In genomic region chr5:132421442-132421841, GRCh38 we compare ENCODE assay signal across 11 cellular contexts. TPM values are rescaled to one million over a fixed set of nuclear protein-coding genes. Genes with fewer than 3 reads are reported as not detected.
DNase-seq lines count a peak whose midpoint lies in the region; ATAC-seq and TF ChIP-seq lines count a peak whose summit lies in the region.
"Had no signal": no experiment of that assay in that cellular context is flagged by ENCODE, and none has a peak within 500 bp of the region (broad histone marks: within the 10 kb centered on the region; RNA-seq: fewer than 3 reads in every experiment).

No MANE protein-coding gene starts in this region.

- H3K4me1 ChIP-seq in gastroesophageal sphincter = peaks cover 24 to 100% (median 78%) of the 10 kb centered on the region in 3 donors

- no peaks in the 10 kb centered on the region for H3K9me3 ChIP-seq in gastroesophageal sphincter
- H3K9me3 ChIP-seq: pancreas had no signal

- in situ Hi-C loops in ACHN (cut with HindIII; ENCODE audit: low pct_ligation_motif_present, low pct_unique_long_range_greater_than_20kb, low sequenced_read_pairs) = no loop called here

- H3K27ac ChIP-seq in RWPE1 (peak overlapping the region; percentile 85), gastroesophageal sphincter (peak overlapping the region in 3 of 4 donors; percentile 59 to 99 (median 98))

- POLR2A ChIA-PET in RWPE1 (lab: Yijun Ruan, JAX; ENCODE audit: low non-redundant PET) = no interaction called here

- H3K4me1 Mint-ChIP-seq in T-helper 2 cell treated with Interferon-gamma antibody and Interleukin-4, amounts not matched to agents 5 μg/mL and 100 μg/mL, for 36 hours (ENCODE audit: low read depth) = peaks cover 79% of the 10 kb centered on the region
- peaks cover 100% of the 10 kb centered on the region for H3K4me1 Mint-ChIP-seq in stimulated activated naive CD8-positive, alpha-beta T cell treated with anti-CD3 and anti-CD28 coated beads, Interleukin-15, amount 100 ng/mL, for 72 hours

- no peaks in the 10 kb centered on the region for H3K27me3 ChIP-seq in gastroesophageal sphincter
- H3K27me3 ChIP-seq: pancreas had no signal

- H3K4me3 Mint-ChIP-seq in T-helper 2 cell treated with Interferon-gamma antibody and Interleukin-4, amounts not matched to agents 5 μg/mL and 100 μg/mL, for 36 hours = peak overlapping the region; percentile 80
- peak overlapping the region; percentile 51 to 73 for H3K4me3 Mint-ChIP-seq in stimulated activated naive CD8-positive, alpha-beta T cell treated with anti-CD3 and anti-CD28 coated beads, Interleukin-15, amount 100 ng/mL, for 72 hours

- no peak for TF ChIP-seq POLR2A in gastroesophageal sphincter (IDR thresholded peaks at IDR 0.05)

- peaks cover 0 to 9% of the 10 kb centered on the region in 2 donors for H3K36me3 ChIP-seq in gastroesophageal sphincter
- H3K36me3 ChIP-seq: pancreas had no signal

- no peak for TF ChIP-seq CTCF in RWPE1 (conservative IDR thresholded peaks at IDR 0.05; ENCODE audit: low read depth)
- no peak for TF ChIP-seq CTCF in gastroesophageal sphincter (IDR thresholded peaks at IDR 0.05)

- no peaks in the 10 kb centered on the region for H3K9me3 Mint-ChIP-seq in T-helper 2 cell treated with Interferon-gamma antibody and Interleukin-4, amounts not matched to agents 5 μg/mL and 100 μg/mL, for 36 hours
- no peaks in the 10 kb centered on the region for H3K9me3 Mint-ChIP-seq in stimulated activated naive CD8-positive, alpha-beta T cell treated with anti-CD3 and anti-CD28 coated beads, Interleukin-15, amount 100 ng/mL, for 72 hours

- CTCF ChIA-PET in RWPE1 (lab: Yijun Ruan, JAX) = no interaction called here

- no peaks in the 10 kb centered on the region for H3K27me3 Mint-ChIP-seq in T-helper 2 cell treated with Interferon-gamma antibody and Interleukin-4, amounts not matched to agents 5 μg/mL and 100 μg/mL, for 36 hours (ENCODE audit: low read depth)
- no peaks in the 10 kb centered on the region for H3K27me3 Mint-ChIP-seq in stimulated activated naive CD8-positive, alpha-beta T cell treated with anti-CD3 and anti-CD28 coated beads, Interleukin-15, amount 100 ng/mL, for 72 hours

- DNase-seq in T-helper 2 cell treated with Interferon-gamma antibody and Interleukin-4, amounts not matched to agents 5 μg/mL and 100 μg/mL, for 36 hours (ENCODE audit: low spot score) = no peak
- DNase-seq in T-helper 2 cell = no peak
- DNase-seq in RWPE1 (ENCODE audit: low spot score) = no peak
- no peak for DNase-seq in stimulated activated naive CD8-positive, alpha-beta T cell treated with anti-CD3 and anti-CD28 coated beads, Interleukin-15, amount 100 ng/mL, for 72 hours
- DNase-seq in NCI-H82 (lab: John Stamatoyannopoulos, UW) = no peak
- no peak for DNase-seq in NK-92 treated with Interleukin-12 subunit alpha and Interleukin-12 subunit beta, amount 100 ng/mL, for 24 hours (lab: John Stamatoyannopoulos, UW)
- DNase-seq in ACHN = no peak
- DNase-seq: 8988T, pancreas, T-helper 9 cell had no signal

- H3K27ac Mint-ChIP-seq in T-helper 2 cell treated with Interferon-gamma antibody and Interleukin-4, amounts not matched to agents 5 μg/mL and 100 μg/mL, for 36 hours = peak overlapping the region; percentile 82
- peak overlapping the region in 1 of 2 donors; percentile 49 for H3K27ac Mint-ChIP-seq in stimulated activated naive CD8-positive, alpha-beta T cell treated with anti-CD3 and anti-CD28 coated beads, Interleukin-15, amount 100 ng/mL, for 72 hours

- no peak overlapping the region for H3K4me3 ChIP-seq in gastroesophageal sphincter
- H3K4me3 ChIP-seq: pancreas had no signal

- peaks cover 73% of the 10 kb centered on the region for H3K36me3 Mint-ChIP-seq in T-helper 2 cell treated with Interferon-gamma antibody and Interleukin-4, amounts not matched to agents 5 μg/mL and 100 μg/mL, for 36 hours (ENCODE audit: low read depth)

- no peak for TF ChIP-seq EP300 in gastroesophageal sphincter (IDR thresholded peaks at IDR 0.05)

- ATAC-seq in gastroesophageal sphincter = no peak
- ATAC-seq in stimulated activated naive CD8-positive, alpha-beta T cell treated with anti-CD3 and anti-CD28 coated beads, Interleukin-15, amount 100 ng/mL, for 72 hours = no peak
- ATAC-seq: pancreas had no signal

RNA-seq across cellular contexts. Expression of gene SLC22A5, which starts 51.9 kb away (rescaled TPM):
- total RNA-seq in gastroesophageal sphincter = 1 to 10 TPM; 6.5 to 9.6 (median 7.5) TPM
